In genomic region chr12:52074006-52074405, GRCh38 we compare ENCODE assay signal across 11 cellular contexts. TPM values are rescaled to one million over a fixed set of nuclear protein-coding genes. Genes with fewer than 3 reads are reported as not detected.
DNase-seq lines count a peak whose midpoint lies in the region; FAIRE-seq and TF ChIP-seq lines count a peak whose summit lies in the region.
"Had no signal": no experiment of that assay in that cellular context is flagged by ENCODE, and none has a peak within 500 bp of the region (broad histone marks: within the 10 kb centered on the region; RNA-seq: fewer than 3 reads in every experiment).

No MANE protein-coding gene starts in this region.

- no peak overlapping the region for H2AFZ ChIP-seq in astrocyte (ENCODE audit: low read depth, low read length)

- no peak for FAIRE-seq in astrocyte (lab: Jason Lieb, UNC)

- no peaks in the 10 kb centered on the region for H3K9me3 Mint-ChIP-seq in astrocyte (ENCODE audit: unreplicated experiment)
- H3K9me3 Mint-ChIP-seq: mesothelial cell of epicardium had no signal

- H3K4me3 ChIP-seq in GM12865 (ENCODE audit: low read depth, low read length) (no peak overlapping the region), astrocyte (ENCODE audit: insufficient read depth, low read depth, low read length) (no peak overlapping the region)

- H3K4me1 Mint-ChIP-seq in astrocyte (ENCODE audit: low read depth, unreplicated experiment), result peaks cover 25% of the 10 kb centered on the region

- H3K4me3 Mint-ChIP-seq in astrocyte (ENCODE audit: unreplicated experiment), result no peak overlapping the region
- H3K4me3 Mint-ChIP-seq: mesothelial cell of epicardium had no signal

- no peak overlapping the region for H3K27ac Mint-ChIP-seq in astrocyte (ENCODE audit: unreplicated experiment)
- H3K27ac Mint-ChIP-seq: mesothelial cell of epicardium had no signal

- peaks cover 34% of the 10 kb centered on the region for H3K36me3 Mint-ChIP-seq in astrocyte (ENCODE audit: low read depth, unreplicated experiment)

- H3K27me3 Mint-ChIP-seq in astrocyte (ENCODE audit: low read depth, unreplicated experiment), result no peaks in the 10 kb centered on the region

- peaks cover 89% of the 10 kb centered on the region for H3K79me2 ChIP-seq in astrocyte (ENCODE audit: insufficient read depth, low read length)

- no peak for TF ChIP-seq CTCF in GM12865 (IDR thresholded peaks at IDR 0.05; ENCODE audit: insufficient read depth, low read depth, low read length, missing control alignments)
- no peak for TF ChIP-seq CTCF in astrocyte (IDR thresholded peaks at IDR 0.05; ENCODE audit: insufficient read depth, low read depth, low read length)

- peaks cover 19% of the 10 kb centered on the region for H3K4me1 ChIP-seq in astrocyte (ENCODE audit: insufficient read depth, low read length)

- peaks cover 87% of the 10 kb centered on the region for H4K20me1 ChIP-seq in astrocyte (ENCODE audit: insufficient read depth, low read length)

- no peaks in the 10 kb centered on the region for H3K9me3 ChIP-seq in astrocyte (ENCODE audit: insufficient read depth, low read depth, low read length)

- DNase-seq in GM12865 (ENCODE audit: low read depth) (peak; percentile 79), NCI-H1092 treated with DMSO at 0.1 percent for 48 hours (lab: John Stamatoyannopoulos, UW) (peak; percentile 58), astrocyte (ENCODE audit: low read depth) (no peak), renal cortical epithelial cell (ENCODE audit: low read depth) (peak; percentile 36), pons (ENCODE audit: low spot score) (no peak), HK-2 (ENCODE audit: unreplicated experiment) (no peak), retina (no peak)
- DNase-seq in stimulated activated naive CD4-positive, alpha-beta T cell (lab: John Stamatoyannopoulos, UW), result no peak
- DNase-seq: effector memory CD4-positive, alpha-beta T cell; KG1 had no signal

- H3K27ac ChIP-seq in astrocyte (ENCODE audit: low read depth, low read length), result no peak overlapping the region

- no peak overlapping the region for H3K9ac ChIP-seq in astrocyte (ENCODE audit: low read length)

- H3K4me2 ChIP-seq in astrocyte (ENCODE audit: low read length), result peak overlapping the region; percentile 5

- H3K36me3 ChIP-seq in astrocyte (ENCODE audit: insufficient read depth, low read length), result peaks cover 31% of the 10 kb centered on the region

- H3K27me3 ChIP-seq in astrocyte (ENCODE audit: insufficient read depth, low read length), result no peaks in the 10 kb centered on the region

RNA-seq across cellular contexts. Expression of gene ATG101, which starts 4.2 kb away (rescaled TPM):
- total RNA-seq in astrocyte (54.2 and 60.4 TPM in 2 replicates), renal cortical epithelial cell (59.6 and 113 TPM in 2 replicates)

RNA-seq across cellular contexts. Expression of gene SMIM41, which starts 5.5 kb away (rescaled TPM):
- total RNA-seq in astrocyte, result 0.18 TPM in 1 of 2 replicates, not detected in the other
- 0.15 TPM in 1 of 2 replicates, not detected in the other for total RNA-seq in renal cortical epithelial cell

RNA-seq across cellular contexts. Expression of gene NR4A1, which starts 22.8 kb away (rescaled TPM):
- 1.6 and 2.3 TPM in 2 replicates for total RNA-seq in astrocyte
- total RNA-seq in renal cortical epithelial cell, result 1.0 and 2.3 TPM in 2 replicates

Comparison
In these comparisons a context has a peak if more than half of its experiments do, and no peak if none do; other contexts are left out.
1. DNase-seq: peak in GM12865 (single experiment), NCI-H1092 treated with DMSO at 0.1 percent for 48 hours (single experiment) and renal cortical epithelial cell (single experiment); none in astrocyte (single experiment), pons (single experiment), HK-2 (single experiment), stimulated activated naive CD4-positive, alpha-beta T cell (0 of 6) and retina (single experiment).